In the genomic region with DNA sequence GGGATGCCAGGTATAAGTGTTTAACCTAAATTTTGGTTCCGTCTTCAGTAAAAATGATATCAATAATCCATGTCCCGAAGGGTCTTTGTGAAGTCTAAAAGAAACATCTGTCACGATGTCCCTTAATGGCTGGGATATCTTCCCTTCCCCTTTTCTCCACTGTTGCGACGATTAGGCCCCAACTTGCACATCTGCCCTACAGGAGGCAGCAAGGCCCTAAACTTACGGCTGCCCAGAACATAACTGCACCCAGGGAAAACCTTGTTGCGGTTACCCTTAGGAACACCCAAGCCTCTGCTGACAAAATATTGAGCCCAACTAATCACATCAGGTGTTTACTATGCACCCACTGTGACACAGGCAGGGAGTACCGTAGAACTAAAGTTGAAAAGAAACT, we compare ENCODE assay signal across 8 cellular contexts. TPM values are rescaled to one million over a fixed set of nuclear protein-coding genes. Genes with fewer than 3 reads are reported as not detected.
DNase-seq lines count a peak whose midpoint lies in the region; ATAC-seq, FAIRE-seq and TF ChIP-seq lines count a peak whose summit lies in the region.

No MANE protein-coding gene starts in this region.

- peak; percentile 31 for DNase-seq in ACHN
- DNase-seq in GM12891 (ENCODE audit: insufficient read length, low spot score) = no peak
- peak; percentile 78 for DNase-seq in NCI-H345 (lab: John Stamatoyannopoulos, UW)
- DNase-seq in activated CD8-positive, alpha-beta T cell treated with anti-CD3 and anti-CD28 coated beads, Interleukin-2, amount 10 ng/mL, durations not matched to agents 7 days and 5 days = peak; percentile 51
- DNase-seq in fibroblast of pulmonary artery (ENCODE audit: low read depth) = no peak
- no peak for DNase-seq in progenitor cell of endocrine pancreas (ENCODE audit: low spot score, unreplicated experiment)

- peak overlapping the region; percentile 86 for H3K27ac Mint-ChIP-seq in activated CD8-positive, alpha-beta T cell treated with anti-CD3 and anti-CD28 coated beads, Interleukin-2, amount 10 ng/mL, durations not matched to agents 7 days and 5 days
- peak overlapping the region; percentile 95 for H3K27ac Mint-ChIP-seq in progenitor cell of endocrine pancreas

- TF ChIP-seq CTCF in fibroblast of pulmonary artery (IDR thresholded peaks at IDR 0.05; ENCODE audit: low read length, missing control alignments) (no peak), progenitor cell of endocrine pancreas (IDR thresholded peaks at IDR 0.05; ENCODE audit: unreplicated experiment) (peak; percentile 31)

- H3K36me3 Mint-ChIP-seq in activated CD8-positive, alpha-beta T cell treated with anti-CD3 and anti-CD28 coated beads, Interleukin-2, amount 10 ng/mL, durations not matched to agents 7 days and 5 days (ENCODE audit: low read depth) = peaks cover 18% of the 10 kb centered on the region
- no peaks in the 10 kb centered on the region for H3K36me3 Mint-ChIP-seq in progenitor cell of endocrine pancreas (ENCODE audit: insufficient read depth)

- no peak for TF ChIP-seq POLR2A in GM12891 (IDR thresholded peaks at IDR 0.05; ENCODE audit: low read depth, low read length)

- no peak for ATAC-seq in activated CD8-positive, alpha-beta T cell treated with anti-CD3 and anti-CD28 coated beads, Interleukin-2, amount 10 ng/mL, durations not matched to agents 7 days and 5 days
- no peak for ATAC-seq in HG03457 (IDR thresholded peaks at IDR 0.05; ENCODE audit: unreplicated experiment)
- no peak for ATAC-seq in GM21576 (IDR thresholded peaks at IDR 0.05; ENCODE audit: unreplicated experiment)

- peak; percentile 81 for FAIRE-seq in GM12891 (lab: Jason Lieb, UNC)

- in situ Hi-C loops in ACHN (cut with HindIII; ENCODE audit: low pct_ligation_motif_present, low pct_unique_long_range_greater_than_20kb, low sequenced_read_pairs) = no loop called here

- no peaks in the 10 kb centered on the region for H3K9me3 Mint-ChIP-seq in activated CD8-positive, alpha-beta T cell treated with anti-CD3 and anti-CD28 coated beads, Interleukin-2, amount 10 ng/mL, durations not matched to agents 7 days and 5 days (ENCODE audit: insufficient read depth)
- H3K9me3 Mint-ChIP-seq in progenitor cell of endocrine pancreas (ENCODE audit: low read depth) = no peaks in the 10 kb centered on the region

- peak overlapping the region; percentile 73 for H3K4me3 Mint-ChIP-seq in activated CD8-positive, alpha-beta T cell treated with anti-CD3 and anti-CD28 coated beads, Interleukin-2, amount 10 ng/mL, durations not matched to agents 7 days and 5 days
- H3K4me3 Mint-ChIP-seq in progenitor cell of endocrine pancreas (ENCODE audit: low read depth) = peak overlapping the region; percentile 69

- POLR2A ChIA-PET in activated CD8-positive, alpha-beta T cell treated with anti-CD3 and anti-CD28 coated beads, Interleukin-2, amount 10 ng/mL, durations not matched to agents 7 days and 5 days (lab: Charles Lee) = no interaction called here

- CTCF ChIA-PET in activated CD8-positive, alpha-beta T cell treated with anti-CD3 and anti-CD28 coated beads, Interleukin-2, amount 10 ng/mL, durations not matched to agents 7 days and 5 days (lab: Charles Lee) = no interaction called here

- peaks cover 10% of the 10 kb centered on the region for H3K27me3 Mint-ChIP-seq in activated CD8-positive, alpha-beta T cell treated with anti-CD3 and anti-CD28 coated beads, Interleukin-2, amount 10 ng/mL, durations not matched to agents 7 days and 5 days (ENCODE audit: low read depth)
- H3K27me3 Mint-ChIP-seq in progenitor cell of endocrine pancreas = no peaks in the 10 kb centered on the region

- peaks cover 37% of the 10 kb centered on the region for H3K4me1 Mint-ChIP-seq in activated CD8-positive, alpha-beta T cell treated with anti-CD3 and anti-CD28 coated beads, Interleukin-2, amount 10 ng/mL, durations not matched to agents 7 days and 5 days (ENCODE audit: low read depth)
- H3K4me1 Mint-ChIP-seq in progenitor cell of endocrine pancreas (ENCODE audit: low read depth) = peaks cover 23% of the 10 kb centered on the region

- H3K4me3 ChIP-seq in fibroblast of pulmonary artery (replicated peaks; ENCODE audit: low read depth, low read length) = peak overlapping the region; percentile 92

TF ChIP-seq in GM12891, 5 proteins besides CTCF, POLR2A, EP300 and RAD21:
- no peak for TF ChIP-seq POLR2AphosphoS5 (IDR thresholded peaks at IDR 0.05; ENCODE audit: low read depth, low read length)
- TF ChIP-seq SPI1 (IDR thresholded peaks at IDR 0.05; ENCODE audit: low read depth, low read length) = peak; percentile 45; the same call in 1 of the 2 replicates
- TF ChIP-seq TAF1 (IDR thresholded peaks at IDR 0.05; ENCODE audit: low read depth, low read length) = no peak
- no peak for TF ChIP-seq POU2F2 (IDR thresholded peaks at IDR 0.05; ENCODE audit: low read depth, low read length)

RNA-seq across cellular contexts. Expression of a gene that starts 1.2 kb away (rescaled TPM):
- polyA plus RNA-seq in GM12891 (2012; ENCODE audit: low read depth, missing spikeins) = 60.6 TPM
- total RNA-seq in activated CD8-positive, alpha-beta T cell treated with anti-CD3 and anti-CD28 coated beads, Interleukin-2, amount 10 ng/mL, durations not matched to agents 7 days and 5 days = 100 to 1,000 TPM; 136 to 140 TPM
- total RNA-seq in progenitor cell of endocrine pancreas = 140 and 145 TPM in 2 replicates

Comparison
In these comparisons a context has a peak if more than half of its experiments do, and no peak if none do; other contexts are left out.
1. DNase-seq: peak in ACHN (single experiment), NCI-H345 (single experiment) and activated CD8-positive, alpha-beta T cell treated with anti-CD3 and anti-CD28 coated beads, Interleukin-2, amount 10 ng/mL, durations not matched to agents 7 days and 5 days (single experiment); none in GM12891 (single experiment), fibroblast of pulmonary artery (single experiment) and progenitor cell of endocrine pancreas (single experiment).